34 cellular contexts compared by ENCODE assay signal in genomic region chr1:19743180-19743579, GRCh38.
"Had no signal": no experiment of that assay in that cellular context is flagged by ENCODE, and none has a peak within 500 bp of the region (broad histone marks: within the 10 kb centered on the region; RNA-seq: fewer than 3 reads in every experiment).

No MANE protein-coding gene starts in this region.

- H3K36me3 Mint-ChIP-seq: brain had no signal

- H3K4me1 ChIP-seq: adrenal gland, breast epithelium, colonic mucosa, foreskin keratinocyte, gastrocnemius medialis had no signal

- H3K4me3 Mint-ChIP-seq: activated B cell treated with CpG ODN at 0.5 μM for 24 hours; activated CD4-positive, alpha-beta T cell treated with anti-CD3 and anti-CD28 coated beads for 36 hours; activated CD8-positive, alpha-beta T cell treated with anti-CD3 and anti-CD28 coated beads for 36 hours; activated naive CD4-positive, alpha-beta T cell treated with anti-CD3 and anti-CD28 coated beads for 36 hours; activated naive CD4-positive, alpha-beta T cell treated with anti-CD3 and anti-CD28 coated beads, Interleukin-2, amount 50 U/mL, for 24 hours; activated naive CD8-positive, alpha-beta T cell treated with anti-CD3 and anti-CD28 coated beads for 36 hours; activated naive CD8-positive, alpha-beta T cell treated with anti-CD3 and anti-CD28 coated beads, Interleukin-2, amount 50 U/mL, for 24 hours; activated T-cell treated with anti-CD3 and anti-CD28 coated beads, Interleukin-2, amount 50 U/mL, for 4 hours; activated T-helper 1 cell treated with anti-CD3 and anti-CD28 coated beads, Interleukin-12 subunit alpha, Interleukin-12 subunit beta, Interleukin-2, Interleukin-4 antibody, amounts not matched to agents 30 ng/mL and 10 ng/mL and 1 ng/mL, durations not matched to agents 14 hours and 24 hours and 36 hours; brain; T-helper 17 cell; T-helper 2 cell treated with Interferon-gamma antibody and Interleukin-4, amounts not matched to agents 5 μg/mL and 100 μg/mL, for 36 hours had no signal

- H3K36me3 ChIP-seq: breast epithelium, cardiac muscle cell, colonic mucosa, gastrocnemius medialis, WERI-Rb-1 had no signal

- H3K27ac Mint-ChIP-seq: activated B cell treated with CpG ODN at 0.5 μM for 24 hours; activated CD4-positive, alpha-beta T cell treated with anti-CD3 and anti-CD28 coated beads for 36 hours; activated CD8-positive, alpha-beta T cell treated with anti-CD3 and anti-CD28 coated beads for 36 hours; activated naive CD4-positive, alpha-beta T cell treated with anti-CD3 and anti-CD28 coated beads for 36 hours; activated naive CD4-positive, alpha-beta T cell treated with anti-CD3 and anti-CD28 coated beads, Interleukin-2, amount 50 U/mL, for 24 hours; activated naive CD8-positive, alpha-beta T cell treated with anti-CD3 and anti-CD28 coated beads for 36 hours; activated naive CD8-positive, alpha-beta T cell treated with anti-CD3 and anti-CD28 coated beads, Interleukin-2, amount 50 U/mL, for 24 hours; activated T-helper 1 cell treated with anti-CD3 and anti-CD28 coated beads, Interleukin-12 subunit alpha, Interleukin-12 subunit beta, Interleukin-2, Interleukin-4 antibody, amounts not matched to agents 30 ng/mL and 10 ng/mL and 1 ng/mL, durations not matched to agents 14 hours and 24 hours and 36 hours; activated T-helper 2 cell treated with anti-CD3 and anti-CD28 coated beads, Interferon-gamma antibody, Interleukin-2, Interleukin-4, amounts not matched to agents 10 μg/mL and 5 μg/mL and 100 μg/mL, durations not matched to agents 14 hours and 24 hours and 36 hours; T-helper 17 cell; T-helper 2 cell treated with Interferon-gamma antibody and Interleukin-4, amounts not matched to agents 5 μg/mL and 100 μg/mL, for 36 hours had no signal

- H3K4me3 ChIP-seq: adrenal gland, ascending aorta, breast epithelium, cardiac muscle cell, colonic mucosa, esophagus muscularis mucosa, gastrocnemius medialis had no signal

- H3K27ac ChIP-seq: adrenal gland, ascending aorta, breast epithelium, cardiac muscle cell, colonic mucosa, esophagus muscularis mucosa, foreskin keratinocyte, gastrocnemius medialis, WERI-Rb-1 had no signal

- DNase-seq: activated B cell treated with CpG ODN at 0.5 μM for 24 hours; activated CD4-positive, alpha-beta T cell treated with anti-CD3 and anti-CD28 coated beads for 36 hours; activated CD4-positive, alpha-beta T cell treated with anti-CD3 and anti-CD28 coated beads, Interleukin-2, amount 50 U/mL, for 1 hour; activated CD4-positive, alpha-beta T cell treated with anti-CD3 and anti-CD28 coated beads, Interleukin-2, amount 50 U/mL, for 48 hours; activated CD4-positive, CD25-positive, alpha-beta regulatory T cell treated with anti-CD3 and anti-CD28 coated beads, Interleukin-2, amount 50 U/mL, for 72 hours; activated CD8-positive, alpha-beta memory T cell treated with anti-CD3 and anti-CD28 coated beads for 24 hours; activated CD8-positive, alpha-beta T cell treated with anti-CD3 and anti-CD28 coated beads for 36 hours; activated effector memory CD4-positive, alpha-beta T cell treated with anti-CD3 and anti-CD28 coated beads, Interleukin-2, amount 50 U/mL, for 16 hours; activated naive CD4-positive, alpha-beta T cell treated with anti-CD3 and anti-CD28 coated beads for 36 hours; activated naive CD8-positive, alpha-beta T cell treated with anti-CD3 and anti-CD28 coated beads for 36 hours; activated naive CD8-positive, alpha-beta T cell treated with anti-CD3 and anti-CD28 coated beads, Interleukin-2, amount 50 U/mL, for 24 hours; activated T-cell treated with anti-CD3 and anti-CD28 coated beads, Interleukin-2, amount 50 U/mL, for 4 hours; adrenal gland; central memory CD4-positive, alpha-beta T cell; cerebellar nuclear complex; colonic mucosa; effector memory CD4-positive, alpha-beta T cell; erythroblast; foreskin keratinocyte; gastrocnemius medialis; glutamatergic neuron; T-helper 1 cell; T-helper 17 cell; T1000; WERI-Rb-1 had no signal

- H3K27me3 Mint-ChIP-seq: activated B cell treated with CpG ODN at 0.5 μM for 24 hours; activated CD4-positive, alpha-beta T cell treated with anti-CD3 and anti-CD28 coated beads for 36 hours; activated CD8-positive, alpha-beta T cell treated with anti-CD3 and anti-CD28 coated beads for 36 hours; activated naive CD4-positive, alpha-beta T cell treated with anti-CD3 and anti-CD28 coated beads, Interleukin-2, amount 50 U/mL, for 24 hours; activated naive CD8-positive, alpha-beta T cell treated with anti-CD3 and anti-CD28 coated beads for 36 hours; activated naive CD8-positive, alpha-beta T cell treated with anti-CD3 and anti-CD28 coated beads, Interleukin-2, amount 50 U/mL, for 24 hours; T-helper 17 cell had no signal

- ATAC-seq: activated CD4-positive, alpha-beta T cell treated with anti-CD3 and anti-CD28 coated beads for 36 hours; activated CD8-positive, alpha-beta T cell treated with anti-CD3 and anti-CD28 coated beads for 36 hours; activated naive CD8-positive, alpha-beta T cell treated with anti-CD3 and anti-CD28 coated beads, Interleukin-2, amount 50 U/mL, for 24 hours; activated T-cell treated with anti-CD3 and anti-CD28 coated beads, Interleukin-2, amount 50 U/mL, for 4 hours; foreskin keratinocyte; gastrocnemius medialis; T-helper 17 cell had no signal

- H3K27me3 ChIP-seq: adrenal gland, ascending aorta, breast epithelium, colonic mucosa, esophagus muscularis mucosa, foreskin keratinocyte, gastrocnemius medialis had no signal

- H3K9me3 Mint-ChIP-seq: activated B cell treated with CpG ODN at 0.5 μM for 24 hours; activated CD8-positive, alpha-beta T cell treated with anti-CD3 and anti-CD28 coated beads for 36 hours; activated naive CD4-positive, alpha-beta T cell treated with anti-CD3 and anti-CD28 coated beads, Interleukin-2, amount 50 U/mL, for 24 hours; activated T-cell treated with anti-CD3 and anti-CD28 coated beads, Interleukin-2, amount 50 U/mL, for 4 hours; activated T-helper 1 cell treated with anti-CD3 and anti-CD28 coated beads, Interleukin-12 subunit alpha, Interleukin-12 subunit beta, Interleukin-2, Interleukin-4 antibody, amounts not matched to agents 30 ng/mL and 10 ng/mL and 1 ng/mL, durations not matched to agents 14 hours and 24 hours and 36 hours; activated T-helper 2 cell treated with anti-CD3 and anti-CD28 coated beads, Interferon-gamma antibody, Interleukin-2, Interleukin-4, amounts not matched to agents 10 μg/mL and 5 μg/mL and 100 μg/mL, durations not matched to agents 14 hours and 24 hours and 36 hours; brain; T-helper 2 cell treated with Interferon-gamma antibody and Interleukin-4, amounts not matched to agents 5 μg/mL and 100 μg/mL, for 36 hours had no signal

- H3K4me1 Mint-ChIP-seq: activated B cell treated with CpG ODN at 0.5 μM for 24 hours; activated CD4-positive, alpha-beta T cell treated with anti-CD3 and anti-CD28 coated beads for 36 hours; activated naive CD4-positive, alpha-beta T cell treated with anti-CD3 and anti-CD28 coated beads, Interleukin-2, amount 50 U/mL, for 24 hours; activated naive CD8-positive, alpha-beta T cell treated with anti-CD3 and anti-CD28 coated beads for 36 hours; activated naive CD8-positive, alpha-beta T cell treated with anti-CD3 and anti-CD28 coated beads, Interleukin-2, amount 50 U/mL, for 24 hours had no signal

- H3K9me3 ChIP-seq: adrenal gland, colonic mucosa, gastrocnemius medialis had no signal
